ENCODE assay signal across 8 cellular contexts in the genomic region with DNA sequence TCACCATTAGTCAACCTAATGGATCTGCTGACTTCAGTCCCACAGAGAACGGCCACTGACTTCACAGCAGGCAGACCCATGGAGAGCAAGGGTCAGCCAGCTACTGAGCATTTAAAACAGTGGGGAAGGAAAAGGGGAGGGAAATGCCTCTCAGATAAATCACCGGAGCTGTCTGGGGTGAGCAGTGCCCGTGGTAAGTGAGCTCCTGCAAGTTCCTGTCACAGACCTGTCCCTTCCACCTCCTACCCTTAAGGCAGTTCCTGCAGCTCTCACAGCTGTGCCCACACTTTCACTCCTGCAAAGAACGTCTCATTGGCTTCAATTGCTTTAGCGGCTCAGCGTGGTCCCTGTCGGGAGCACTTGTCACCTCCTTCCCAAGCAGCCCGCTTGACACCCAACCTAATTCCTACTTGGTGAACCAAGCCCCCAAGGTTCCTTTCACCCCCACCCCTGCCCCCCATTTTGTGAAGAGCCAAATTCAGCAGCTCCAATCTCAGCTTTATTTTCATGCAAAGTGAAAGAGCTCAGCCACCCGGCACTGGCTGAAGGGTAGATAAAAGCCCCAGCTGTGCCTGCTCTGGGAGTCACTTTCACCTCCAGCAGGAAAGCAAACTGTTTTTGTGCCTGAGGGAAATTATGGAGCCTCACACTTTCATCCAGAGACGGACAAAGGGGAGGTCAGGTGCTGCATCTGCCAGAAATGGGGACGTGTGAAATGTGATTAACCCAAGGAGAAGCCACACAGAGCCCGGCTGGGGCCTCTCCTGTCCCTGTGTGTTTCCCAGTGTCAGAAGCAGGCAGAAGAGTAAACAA.
DNase-seq lines count a peak whose midpoint lies in the region; ATAC-seq and TF ChIP-seq lines count a peak whose summit lies in the region.

No MANE protein-coding gene starts in this region.

- H3K36me3 Mint-ChIP-seq in endodermal cell (ENCODE audit: low read depth), result peaks cover 6% of the 10 kb centered on the region

- H3K4me1 ChIP-seq in OCI-LY1 (ENCODE audit: insufficient read depth, low read length, severe bottlenecking), result peaks cover 38% of the 10 kb centered on the region
- peaks cover 15% of the 10 kb centered on the region for H3K4me1 ChIP-seq in endodermal cell (ENCODE audit: control insufficient read depth, insufficient read depth, low read length)
- H3K4me1 ChIP-seq in muscle layer of duodenum (ENCODE audit: control insufficient read depth in 1 of 2, insufficient read depth in 2 of 2, low read length in 2 of 2), result peaks cover 0 to 4% of the 10 kb centered on the region in 2 donors

- H3K27ac ChIP-seq in OCI-LY1 (ENCODE audit: low read depth, low read length, poor library complexity, severe bottlenecking) (no peak overlapping the region), endodermal cell (ENCODE audit: low read depth, low read length) (peak overlapping the region; percentile 98), muscle layer of duodenum (ENCODE audit: low read length) (no peak overlapping the region)

- H3K4me2 ChIP-seq in OCI-LY1 (ENCODE audit: low read length), result peak overlapping the region; percentile 52

- H3K9me3 Mint-ChIP-seq in endodermal cell, result peaks cover 23% of the 10 kb centered on the region

- no peaks in the 10 kb centered on the region for H3K79me2 ChIP-seq in OCI-LY1 (ENCODE audit: insufficient read depth, low read length)

- no peaks in the 10 kb centered on the region for H4K20me1 ChIP-seq in OCI-LY1 (ENCODE audit: insufficient read depth, low read length)

- no peak for TF ChIP-seq CTCF in OCI-LY1 (IDR thresholded peaks at IDR 0.05; ENCODE audit: low read length)
- no peak for TF ChIP-seq CTCF in endodermal cell (conservative IDR thresholded peaks at IDR 0.05)

- H3K4me3 ChIP-seq in OCI-LY1 (ENCODE audit: low read depth, low read length, poor library complexity, severe bottlenecking) (peak overlapping the region; percentile 12), endodermal cell (ENCODE audit: low read length) (peak overlapping the region; percentile 46), muscle layer of duodenum (ENCODE audit: low read depth in 1 of 2, low read length in 2 of 2) (peak overlapping the region; percentile 41 to 53)

- ATAC-seq in GM18498 (IDR thresholded peaks at IDR 0.05; ENCODE audit: unreplicated experiment), result peak; percentile 82
- peak; percentile 52 for ATAC-seq in HG02852 (IDR thresholded peaks at IDR 0.05; ENCODE audit: unreplicated experiment)
- no peak for ATAC-seq in HG03097 (IDR thresholded peaks at IDR 0.05; ENCODE audit: low FRiP score, unreplicated experiment)

- peak overlapping the region; percentile 35 for H3K4me3 Mint-ChIP-seq in endodermal cell

- peak overlapping the region; percentile 87 for H3K27ac Mint-ChIP-seq in endodermal cell

- peak; percentile 94 for DNase-seq in endodermal cell
- DNase-seq in NCI-H446 treated with DMSO at 0.1 percent for 48 hours (lab: John Stamatoyannopoulos, UW), result no peak
- DNase-seq in NCI-H2196 treated with DMSO at 0.1 percent for 48 hours (lab: John Stamatoyannopoulos, UW; ENCODE audit: unreplicated experiment), result no peak

- H3K9me3 ChIP-seq in OCI-LY1 (ENCODE audit: low read length) (no peaks in the 10 kb centered on the region), endodermal cell (ENCODE audit: control insufficient read depth, low read length) (no peaks in the 10 kb centered on the region), muscle layer of duodenum (ENCODE audit: control insufficient read depth in 1 of 2, low read length in 2 of 2) (no peaks in the 10 kb centered on the region)

- 0 to 3% methylated on average over 9 to 12 of the region's 12 CpGs for WGBS in endodermal cell (ENCODE audit: insufficient coverage in 1 of 2, insufficient read length in 1 of 2), 2 experiments

- peaks cover 94% of the 10 kb centered on the region for H3K27me3 Mint-ChIP-seq in endodermal cell (ENCODE audit: insufficient read depth)

- H3K4me1 Mint-ChIP-seq in endodermal cell, result peaks cover 50% of the 10 kb centered on the region

- H3K36me3 ChIP-seq in OCI-LY1 (ENCODE audit: insufficient read depth, low read length) (no peaks in the 10 kb centered on the region), endodermal cell (ENCODE audit: control insufficient read depth, insufficient read depth, low read length) (no peaks in the 10 kb centered on the region), muscle layer of duodenum (ENCODE audit: control insufficient read depth in 1 of 2, insufficient read depth in 2 of 2, low read length in 2 of 2) (no peaks in the 10 kb centered on the region)

- no peaks in the 10 kb centered on the region for H3K9me2 ChIP-seq in OCI-LY1 (ENCODE audit: low read depth, low read length)

- H3F3A ChIP-seq in OCI-LY1 (ENCODE audit: insufficient read depth, low read length), result no peaks in the 10 kb centered on the region

- no peaks in the 10 kb centered on the region for H3K27me3 ChIP-seq in OCI-LY1 (ENCODE audit: insufficient read depth, low read length)
- H3K27me3 ChIP-seq in endodermal cell (ENCODE audit: control insufficient read depth, insufficient read depth, low read length, poor library complexity, severe bottlenecking), result peaks cover 75% of the 10 kb centered on the region
- H3K27me3 ChIP-seq in muscle layer of duodenum (ENCODE audit: low read depth, low read length), result no peaks in the 10 kb centered on the region

- H3K9ac ChIP-seq in OCI-LY1 (ENCODE audit: low read length) (no peak overlapping the region; the same call in 1 of the 2 replicates), endodermal cell (ENCODE audit: extremely low read depth, low read length, poor library complexity, severe bottlenecking) (peak overlapping the region; percentile 22)

- no peak overlapping the region for H2AFZ ChIP-seq in OCI-LY1 (ENCODE audit: low read length)
